ENCODE assay signal across 8 cellular contexts in genomic region chr4:2932951-2933565, GRCh38. TPM values are rescaled to one million over a fixed set of nuclear protein-coding genes. Genes with fewer than 3 reads are reported as not detected.
DNase-seq lines count a peak whose midpoint lies in the region; ATAC-seq and TF ChIP-seq lines count a peak whose summit lies in the region.

No MANE protein-coding gene starts in this region.

- H3K27ac ChIP-seq in CD8-positive, alpha-beta T cell (ENCODE audit: low read depth, low read length), result peak overlapping the region; percentile 45
- H3K27ac ChIP-seq in OCI-LY3 (ENCODE audit: low read length) (peak overlapping the region; percentile 27; the same call in 1 of the 2 replicates), dorsolateral prefrontal cortex (peak overlapping the region in 55 of 59 donors; percentile 38 to 95 (median 83)), neuronal stem cell (replicated peaks; ENCODE audit: low read length) (no peak overlapping the region)

- H3K4me1 ChIP-seq in CD8-positive, alpha-beta T cell (ENCODE audit: insufficient read depth, low read length), result peaks cover 55% of the 10 kb centered on the region
- peaks cover 54% of the 10 kb centered on the region for H3K4me1 ChIP-seq in OCI-LY3 (ENCODE audit: low read length)
- peaks cover 6 to 8% of the 10 kb centered on the region in 2 donors for H3K4me1 ChIP-seq in neuronal stem cell (ENCODE audit: control insufficient read depth in 2 of 2, insufficient read depth in 1 of 2, low read depth in 1 of 2, low read length in 2 of 2)

- H3K23ac ChIP-seq in neuronal stem cell (ENCODE audit: low read depth, low read length, poor library complexity), result peak overlapping the region; percentile 83

- no peak overlapping the region for H2BK12ac ChIP-seq in neuronal stem cell (ENCODE audit: low read length)

- H3K4me1 Mint-ChIP-seq in CD8-positive, alpha-beta T cell (ENCODE audit: low read depth), result peaks cover 42% of the 10 kb centered on the region

- H2BK15ac ChIP-seq in neuronal stem cell (ENCODE audit: low read length), result no peak overlapping the region

- H4K20me1 ChIP-seq in OCI-LY3 (ENCODE audit: insufficient read depth, low read length), result peaks cover 18% of the 10 kb centered on the region

- H4K8ac ChIP-seq in neuronal stem cell (ENCODE audit: low read depth, low read length), result peak overlapping the region; percentile 50

- peak overlapping the region; percentile 10 for H3K14ac ChIP-seq in neuronal stem cell (ENCODE audit: low read length)

- H3K4me2 ChIP-seq in OCI-LY3 (ENCODE audit: low read length) (peak overlapping the region; percentile 85), neuronal stem cell (ENCODE audit: insufficient read depth, low read length, poor library complexity, severe bottlenecking) (peak overlapping the region; percentile 68)

- POLR2A ChIA-PET in CD8-positive, alpha-beta T cell (lab: Charles Lee), result no interaction called here

- peak overlapping the region; percentile 87 for H3K4me3 Mint-ChIP-seq in CD8-positive, alpha-beta T cell

- CTCF ChIA-PET in CD8-positive, alpha-beta T cell (lab: Charles Lee), result no interaction called here

- H3K9me3 Mint-ChIP-seq in CD8-positive, alpha-beta T cell, result no peaks in the 10 kb centered on the region

- peak overlapping the region; percentile 91 for H3K27ac Mint-ChIP-seq in CD8-positive, alpha-beta T cell

- peaks cover 16% of the 10 kb centered on the region for H3K79me2 ChIP-seq in OCI-LY3 (ENCODE audit: low read length)

- peaks cover 15% of the 10 kb centered on the region for H3K36me3 ChIP-seq in CD8-positive, alpha-beta T cell (ENCODE audit: insufficient read depth, low read length)
- H3K36me3 ChIP-seq in OCI-LY3 (replicated peaks; ENCODE audit: low read depth, low read length) (peaks cover 27% of the 10 kb centered on the region), neuronal stem cell (replicated peaks in 1 of 2; ENCODE audit: control insufficient read depth in 2 of 2, insufficient read depth in 2 of 2, low read length in 2 of 2) (peaks cover 35 to 74% of the 10 kb centered on the region in 2 donors)

- H2AK5ac ChIP-seq in neuronal stem cell (ENCODE audit: low read depth, low read length), result peak overlapping the region; percentile 100

- DNase-seq in CD8-positive, alpha-beta T cell, result peak in 1 of 7 experiments; percentile 43
- peak in 4 of 10 donors; percentile 26 to 50 (median 40) for DNase-seq in dorsolateral prefrontal cortex
- DNase-seq in neuronal stem cell (ENCODE audit: low spot score), result no peak
- DNase-seq in iPS-NIHi11 (ENCODE audit: low spot score), result no peak
- no peak for DNase-seq in kidney tubule cell (ENCODE audit: low spot score)

- H3K9ac ChIP-seq in OCI-LY3 (ENCODE audit: low read length) (peak overlapping the region; percentile 69; the same call in 1 of the 2 replicates), neuronal stem cell (ENCODE audit: low read depth, low read length, poor library complexity) (no peak overlapping the region)

- no peak for ATAC-seq in CD8-positive, alpha-beta T cell
- ATAC-seq in HG02678 (IDR thresholded peaks at IDR 0.05; ENCODE audit: unreplicated experiment), result no peak
- no peak for ATAC-seq in GM18909 (IDR thresholded peaks at IDR 0.05; ENCODE audit: poor library complexity, unreplicated experiment)

- peaks cover 18% of the 10 kb centered on the region for H3K79me1 ChIP-seq in neuronal stem cell (ENCODE audit: low read depth, low read length)

- H2BK5ac ChIP-seq in neuronal stem cell (ENCODE audit: low read length), result peak overlapping the region; percentile 49

- H4K91ac ChIP-seq in neuronal stem cell (ENCODE audit: low read depth, low read length, poor library complexity), result peak overlapping the region; percentile 86

- peak overlapping the region; percentile 16 for H2BK120ac ChIP-seq in neuronal stem cell (ENCODE audit: low read depth, low read length)

- H3K27me3 ChIP-seq in CD8-positive, alpha-beta T cell (ENCODE audit: insufficient read depth, low read length), result no peaks in the 10 kb centered on the region
- H3K27me3 ChIP-seq in OCI-LY3 (ENCODE audit: low read depth, low read length), result no peaks in the 10 kb centered on the region
- no peaks in the 10 kb centered on the region for H3K27me3 ChIP-seq in dorsolateral prefrontal cortex
- no peaks in the 10 kb centered on the region for H3K27me3 ChIP-seq in neuronal stem cell (ENCODE audit: control insufficient read depth in 3 of 3, insufficient read depth in 3 of 3, low read depth in 1 of 3, low read length in 3 of 3)

- TF ChIP-seq CTCF in CD8-positive, alpha-beta T cell (IDR thresholded peaks at IDR 0.05), result no peak
- TF ChIP-seq CTCF in OCI-LY3 (IDR thresholded peaks at IDR 0.05; ENCODE audit: low read depth, low read length), result no peak
- TF ChIP-seq CTCF in dorsolateral prefrontal cortex (IDR thresholded peaks at IDR 0.05 in 54 of 56, conservative IDR thresholded peaks at IDR 0.05 in 2 of 56; ENCODE audit: low read depth in 1 of 56, partially characterized antibody in 56 of 56), result no peak

- H3K18ac ChIP-seq in neuronal stem cell (ENCODE audit: low read length), result no peak overlapping the region

- no peak overlapping the region for H3K4me3 ChIP-seq in CD8-positive, alpha-beta T cell (ENCODE audit: low read depth, low read length)
- H3K4me3 ChIP-seq in OCI-LY3 (ENCODE audit: low read length) (peak overlapping the region; percentile 85), dorsolateral prefrontal cortex (peak overlapping the region in 48 of 59 donors; percentile 57 to 100 (median 95)), neuronal stem cell (ENCODE audit: low read length in 2 of 2) (peak overlapping the region; percentile 43 to 96)

- intact Hi-C loops in CD8-positive, alpha-beta T cell (cut with DNase I, micrococcal nuclease), result loop anchor here (5.0 to 10.0 kb wide), 3 partner anchors 91 to 688 kb away; partner anchors contain the start of genes HAUS3 (in 2 of the 2), POLN (in 2 of the 2), ADD1 (in 1 of the 2) and HTT (in 1 of the 2)
- intact Hi-C loops in dorsolateral prefrontal cortex (cut with DNase I), result loop anchor here (2.0 to 10.0 kb wide), 3 partner anchors 91 to 170 kb away; partner anchors contain the start of gene ADD1 (in 2 of the 2)

- no peaks in the 10 kb centered on the region for H3K27me3 Mint-ChIP-seq in CD8-positive, alpha-beta T cell (ENCODE audit: low read depth)

- H3K4ac ChIP-seq in neuronal stem cell (ENCODE audit: low read length), result no peak overlapping the region

- no CpG with 5 or more reads among the region's 15 CpGs for WGBS in neuronal stem cell (ENCODE audit: extremely low coverage in 2 of 2, insufficient read length in 2 of 2, insufficient replicate concordance in 1 of 2), 2 donors

- H2AFZ ChIP-seq in OCI-LY3 (ENCODE audit: low read depth, low read length) (no peak overlapping the region), neuronal stem cell (ENCODE audit: low read length) (no peak overlapping the region)

- H3K36me3 Mint-ChIP-seq in CD8-positive, alpha-beta T cell, result peaks cover 46% of the 10 kb centered on the region

- H3K9me3 ChIP-seq in CD8-positive, alpha-beta T cell (ENCODE audit: low read length), result no peaks in the 10 kb centered on the region
- H3K9me3 ChIP-seq in OCI-LY3 (ENCODE audit: insufficient read depth, low read length) (no peaks in the 10 kb centered on the region), neuronal stem cell (replicated peaks in 1 of 2; ENCODE audit: control insufficient read depth in 2 of 2, insufficient read depth in 1 of 2, low read depth in 1 of 2, low read length in 2 of 2) (no peaks in the 10 kb centered on the region)

RNA-seq across cellular contexts. Expression of gene NOP14, which starts 30.1 kb away (rescaled TPM):
- 10 to 100 TPM; 23.5 to 23.9 TPM for total RNA-seq in CD8-positive, alpha-beta T cell
- total RNA-seq in dorsolateral prefrontal cortex, result 10 to 100 TPM in 119 of 120 experiments, 1 to 10 TPM in 1; 9.7 to 21.7 (median 15.1) TPM
- 21.4 TPM for polyA plus RNA-seq in neuronal stem cell (2013, experiment 1 of 2)
- 21.1 TPM for polyA plus RNA-seq in neuronal stem cell (2013, experiment 2 of 2)

RNA-seq across cellular contexts. Expression of gene GRK4, which starts 30.3 kb away (rescaled TPM):
- total RNA-seq in CD8-positive, alpha-beta T cell, result 1 to 10 TPM; 1.2 to 1.3 TPM
- 10 to 100 TPM; 17.9 to 41.6 (median 30.0) TPM for total RNA-seq in dorsolateral prefrontal cortex
- 4.2 TPM for polyA plus RNA-seq in neuronal stem cell (2013, experiment 1 of 2)
- 3.7 TPM for polyA plus RNA-seq in neuronal stem cell (2013, experiment 2 of 2)

Comparison
In these comparisons a context has a peak if more than half of its experiments do, and no peak if none do; other contexts are left out.
1. RNA of gene GRK4, which starts 30.3 kb away (total RNA-seq): 17.9 to 41.6 TPM in dorsolateral prefrontal cortex; 1.2 to 1.3 TPM in CD8-positive, alpha-beta T cell; every median in the first group is over 4 times any median in the second.